In genomic region chr10:22103701-22104100, GRCh38 we compare ENCODE assay signal across 9 cellular contexts.
DNase-seq lines count a peak whose midpoint lies in the region; ATAC-seq and TF ChIP-seq lines count a peak whose summit lies in the region.
"Had no signal": no experiment of that assay in that cellular context is flagged by ENCODE, and none has a peak within 500 bp of the region (broad histone marks: within the 10 kb centered on the region; RNA-seq: fewer than 3 reads in every experiment).

No MANE protein-coding gene starts in this region.

- no peak for TF ChIP-seq POLR2A in thyroid gland (IDR thresholded peaks at IDR 0.05)

- TF ChIP-seq CTCF in GM20000 (IDR thresholded peaks at IDR 0.05; ENCODE audit: extremely low read depth, missing control alignments) (no peak), thyroid gland (IDR thresholded peaks at IDR 0.05) (peak in 3 of 6 experiments; percentile 21 to 40 (median 40))

- DNase-seq in Caki2 (ENCODE audit: low read depth) (peak; percentile 11), GM20000 (ENCODE audit: low spot score) (peak; percentile 12), SK-N-DZ (ENCODE audit: low spot score) (peak; percentile 3), kidney tubule cell (ENCODE audit: low spot score) (peak; percentile 18), thyroid gland (no peak)
- DNase-seq: NCI-H1092 had no signal

- H3K4me3 ChIP-seq in thyroid gland (replicated peaks in 1 of 3), result no peak overlapping the region

- no peaks in the 10 kb centered on the region for H3K9me3 ChIP-seq in thyroid gland

- in situ Hi-C loops in Caki2 (cut with HindIII; ENCODE audit: low pct_unique_long_range_greater_than_20kb, low sequenced_read_pairs), result no loop called here

- H3K27me3 ChIP-seq in thyroid gland, result no peaks in the 10 kb centered on the region

- no peaks in the 10 kb centered on the region for H3K36me3 ChIP-seq in thyroid gland

- H3K4me1 ChIP-seq in thyroid gland, result peaks cover 0 to 7% of the 10 kb centered on the region in 2 donors

- intact Hi-C loops in thyroid gland (cut with DNase I), result no loop called here

- 92 to 100% methylated on average over 1 of the region's 1 CpG for WGBS in thyroid gland, 2 donors

- no peak overlapping the region for H3K27ac ChIP-seq in thyroid gland

- ATAC-seq in GM18519 (IDR thresholded peaks at IDR 0.05; ENCODE audit: low FRiP score, unreplicated experiment) (no peak), HG02852 (IDR thresholded peaks at IDR 0.05; ENCODE audit: unreplicated experiment) (no peak), GM19397 (IDR thresholded peaks at IDR 0.05; ENCODE audit: unreplicated experiment) (no peak)

Comparison
In these comparisons a context has a peak if more than half of its experiments do, and no peak if none do; other contexts are left out.
1. DNase-seq: peak in Caki2 (single experiment), GM20000 (single experiment), SK-N-DZ (single experiment) and kidney tubule cell (single experiment); none in thyroid gland (0 of 2).